ENCODE assay signal across 15 cellular contexts in the genomic region with DNA sequence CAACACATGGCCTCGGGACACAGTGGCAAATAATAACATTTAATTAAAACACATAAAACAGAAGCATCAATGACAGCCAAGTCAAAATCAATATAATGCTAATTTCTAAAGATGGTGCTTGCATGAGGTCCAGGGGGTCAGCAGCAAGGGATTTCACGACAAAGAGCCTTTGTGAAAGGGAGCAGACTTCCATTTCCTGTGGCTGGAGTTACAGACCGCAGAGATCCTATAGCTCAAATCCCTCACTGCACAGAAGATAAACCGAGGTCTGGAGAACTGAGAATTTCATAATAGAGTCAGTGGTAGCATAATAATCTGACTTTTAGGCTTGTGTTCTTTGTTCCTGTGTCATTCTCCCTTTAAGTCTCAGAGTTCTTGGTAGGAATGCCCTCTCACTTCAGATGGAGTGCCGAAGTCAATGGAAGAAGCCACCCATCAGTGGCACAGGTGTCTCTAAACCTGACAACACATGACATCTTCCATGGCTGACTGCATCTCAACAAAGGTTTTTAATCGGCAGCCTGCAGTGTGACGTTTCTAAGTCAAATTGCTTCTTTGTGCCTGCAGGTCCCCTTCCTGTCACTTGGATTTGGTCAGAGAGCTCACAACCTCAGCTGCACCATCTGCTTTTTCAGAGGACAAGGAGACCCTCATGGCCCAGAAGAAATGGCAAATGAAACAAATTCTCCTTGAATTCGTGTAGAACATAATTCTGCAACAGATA.
"Had no signal": no experiment of that assay in that cellular context is flagged by ENCODE, and none has a peak within 500 bp of the region (broad histone marks: within the 10 kb centered on the region; RNA-seq: fewer than 3 reads in every experiment).

No MANE protein-coding gene starts in this region.

- H3K4me3 ChIP-seq: body of pancreas, coronary artery, gastroesophageal sphincter, tibial nerve, vagina had no signal

- H3K36me3 ChIP-seq: gastroesophageal sphincter, tibial nerve, vagina had no signal

- H3K27ac ChIP-seq: body of pancreas, coronary artery, gastroesophageal sphincter, tibial nerve, vagina had no signal

- FAIRE-seq: TTC549 had no signal

- H3K4me1 ChIP-seq: body of pancreas had no signal

- H3K4me1 Mint-ChIP-seq: stimulated activated effector memory CD8-positive, alpha-beta T cell treated with anti-CD3 and anti-CD28 coated beads, Interleukin-12 subunit alpha, Interleukin-12 subunit beta, amount 100 ng/mL, for 72 hours had no signal

- H3K27me3 ChIP-seq: gastroesophageal sphincter, tibial nerve, vagina had no signal

- ATAC-seq: body of pancreas; gastroesophageal sphincter; left ventricle myocardium superior; stimulated activated effector memory CD8-positive, alpha-beta T cell treated with anti-CD3 and anti-CD28 coated beads, Interleukin-12 subunit alpha, Interleukin-12 subunit beta, amount 100 ng/mL, for 72 hours had no signal

- H3K9me3 ChIP-seq: body of pancreas, gastroesophageal sphincter, vagina had no signal

- H3K36me3 Mint-ChIP-seq: stimulated activated effector memory CD8-positive, alpha-beta T cell treated with anti-CD3 and anti-CD28 coated beads, Interleukin-12 subunit alpha, Interleukin-12 subunit beta, amount 100 ng/mL, for 72 hours had no signal

- H3K27ac Mint-ChIP-seq: activated naive CD4-positive, alpha-beta T cell treated with anti-CD3 and anti-CD28 coated beads, Interleukin-2, amount 50 U/mL, for 24 hours; stimulated activated effector memory CD8-positive, alpha-beta T cell treated with anti-CD3 and anti-CD28 coated beads, Interleukin-12 subunit alpha, Interleukin-12 subunit beta, amount 100 ng/mL, for 72 hours had no signal

- H3K4me3 Mint-ChIP-seq: activated naive CD4-positive, alpha-beta T cell treated with anti-CD3 and anti-CD28 coated beads, Interleukin-2, amount 50 U/mL, for 24 hours; stimulated activated effector memory CD8-positive, alpha-beta T cell treated with anti-CD3 and anti-CD28 coated beads, Interleukin-12 subunit alpha, Interleukin-12 subunit beta, amount 100 ng/mL, for 72 hours had no signal

- DNase-seq: activated CD4-positive, alpha-beta T cell treated with anti-CD3 and anti-CD28 coated beads, Interleukin-2, amount 50 U/mL, for 1 hour; activated CD4-positive, CD25-positive, alpha-beta regulatory T cell; amniotic stem cell; body of pancreas; central memory CD4-positive, alpha-beta T cell; effector CD4-positive, alpha-beta T cell; left ventricle myocardium superior; mesendoderm had no signal
